Comparison of ENCODE assay signal across 2 cellular contexts in genomic region chr10:13722747-13723657, GRCh38.
TF ChIP-seq lines count a peak whose summit lies in the region.

No MANE protein-coding gene starts in this region.

TF ChIP-seq in HepG2, 621 proteins besides CTCF, POLR2A, EP300 and RAD21:
- TF ChIP-seq ZSCAN30 (CRISPR knock-in tag; IDR thresholded peaks at IDR 0.05), result no peak
- TF ChIP-seq SIX1 (CRISPR knock-in tag; IDR thresholded peaks at IDR 0.05; ENCODE audit: borderline replicate concordance), result no peak
- no peak for TF ChIP-seq FOXO1 (CRISPR knock-in tag; IDR thresholded peaks at IDR 0.05)
- TF ChIP-seq POGZ (CRISPR knock-in tag; IDR thresholded peaks at IDR 0.05), result no peak
- no peak for TF ChIP-seq BATF2 (CRISPR knock-in tag; IDR thresholded peaks at IDR 0.05)
- TF ChIP-seq ATF1 (CRISPR knock-in tag; IDR thresholded peaks at IDR 0.05), result no peak
- TF ChIP-seq MNT (IDR thresholded peaks at IDR 0.05), result peak; percentile 30; the same call in 1 of the 2 replicates
- TF ChIP-seq ZNF704 (CRISPR knock-in tag; IDR thresholded peaks at IDR 0.05; ENCODE audit: borderline replicate concordance), result no peak
- no peak for TF ChIP-seq ZNF17 (CRISPR knock-in tag; IDR thresholded peaks at IDR 0.05)
- TF ChIP-seq TRIM24 (CRISPR knock-in tag; IDR thresholded peaks at IDR 0.05), result no peak
- no peak for TF ChIP-seq ZNF557 (CRISPR knock-in tag; IDR thresholded peaks at IDR 0.05)
- TF ChIP-seq ZNF552 (CRISPR knock-in tag; IDR thresholded peaks at IDR 0.05; ENCODE audit: borderline replicate concordance), result no peak
- TF ChIP-seq ZSCAN20 (CRISPR knock-in tag; IDR thresholded peaks at IDR 0.05; ENCODE audit: borderline replicate concordance), result no peak
- TF ChIP-seq ZSCAN25 (CRISPR knock-in tag; IDR thresholded peaks at IDR 0.05), result no peak
- no peak for TF ChIP-seq RBFOX2 (IDR thresholded peaks at IDR 0.05; ENCODE audit: low read depth, low read length)
- 0 out of 2 replicates have a peak, but pooled peaks have one; percentile 10 for TF ChIP-seq SMC3 (IDR thresholded peaks at IDR 0.05; ENCODE audit: low read length)
- TF ChIP-seq CEBPG (CRISPR knock-in tag; IDR thresholded peaks at IDR 0.05), result peak; percentile 75
- peak; percentile 95 for TF ChIP-seq CEBPB (IDR thresholded peaks at IDR 0.05; ENCODE audit: borderline replicate concordance, low read depth, low read length)
- no peak for TF ChIP-seq KLF6 (CRISPR knock-in tag; IDR thresholded peaks at IDR 0.05)
- TF ChIP-seq TBX3 (IDR thresholded peaks at IDR 0.05; ENCODE audit: borderline replicate concordance), result no peak
- no peak for TF ChIP-seq ZNF414 (CRISPR knock-in tag; IDR thresholded peaks at IDR 0.05)

TF ChIP-seq in IMR-90, 13 proteins besides CTCF, POLR2A, EP300 and RAD21:
- peak; percentile 99 for TF ChIP-seq CEBPB (IDR thresholded peaks at IDR 0.05; ENCODE audit: low read depth, low read length)
- TF ChIP-seq MXI1 (IDR thresholded peaks at IDR 0.05; ENCODE audit: borderline replicate concordance, low read depth, low read length), result no peak
